ENCODE assay signal across 8 cellular contexts in the genomic region with DNA sequence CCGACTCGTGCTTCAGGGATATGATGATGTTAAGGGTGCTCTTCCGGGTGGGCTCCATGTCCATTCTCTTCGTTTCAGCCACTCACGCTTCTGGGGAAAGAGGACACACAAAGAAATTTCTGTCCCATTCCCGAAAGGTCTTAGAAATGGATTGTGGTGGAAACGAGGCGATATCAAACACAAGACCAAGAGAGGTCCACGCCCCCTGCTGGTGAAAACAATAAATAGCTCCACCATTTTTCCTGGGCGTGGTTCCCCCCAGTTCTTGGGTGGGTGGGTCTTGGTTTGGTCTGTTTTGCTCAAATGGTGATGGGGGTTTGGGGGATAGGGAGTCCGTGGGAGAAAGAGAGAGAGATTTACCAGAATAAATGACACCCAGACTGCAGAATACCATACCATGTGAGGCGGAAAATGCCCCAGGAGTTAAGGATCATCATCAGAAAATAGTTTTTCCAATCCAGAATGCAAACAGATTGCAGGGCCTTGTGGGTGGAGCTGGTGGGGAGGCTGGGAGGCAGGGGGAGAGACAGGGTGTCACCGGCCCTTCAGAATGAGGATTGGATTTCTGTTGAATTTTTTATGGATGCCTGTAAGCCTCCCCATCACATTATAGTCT. TPM values are rescaled to one million over a fixed set of nuclear protein-coding genes. Genes with fewer than 3 reads are reported as not detected.
DNase-seq lines count a peak whose midpoint lies in the region; ATAC-seq and TF ChIP-seq lines count a peak whose summit lies in the region.

No MANE protein-coding gene starts in this region.

- no peaks in the 10 kb centered on the region for H3K9me3 ChIP-seq in osteoblast (ENCODE audit: low read depth, low read length)

- H3K9me3 Mint-ChIP-seq in natural killer cell: no peaks in the 10 kb centered on the region
- H3K9me3 Mint-ChIP-seq in natural killer cell treated with Interleukin-12 subunit alpha and Interleukin-12 subunit beta and Interleukin-15 and Interleukin-18, amount 100 ng/mL, for 72 hours: no peaks in the 10 kb centered on the region

- no peaks in the 10 kb centered on the region for H4K20me1 ChIP-seq in osteoblast (ENCODE audit: insufficient read depth, low read length)

- DNase-seq in natural killer cell (no peak), NAMALWA (ENCODE audit: low spot score) (peak; percentile 56), cerebellum (ENCODE audit: low spot score) (peak; percentile 61), osteoblast (ENCODE audit: insufficient read length, low spot score, missing footprints) (no peak), H4 (ENCODE audit: low spot score) (no peak), NCI-H526 treated with DMSO at 0.1 percent for 48 hours (lab: John Stamatoyannopoulos, UW) (no peak)
- no peak for DNase-seq in natural killer cell treated with Interleukin-12 subunit alpha and Interleukin-12 subunit beta and Interleukin-15 and Interleukin-18, amount 100 ng/mL, for 72 hours (ENCODE audit: low spot score)

- intact Hi-C loops in natural killer cell (cut with micrococcal nuclease): loop anchor here (5.0 kb wide), 1 partner anchor 630 kb away; no protein-coding TSS in a partner anchor

- H3K4me1 Mint-ChIP-seq in natural killer cell: peaks cover 0 to 4% of the 10 kb centered on the region in 2 donors
- H3K4me1 Mint-ChIP-seq in natural killer cell treated with Interleukin-12 subunit alpha and Interleukin-12 subunit beta and Interleukin-15 and Interleukin-18, amount 100 ng/mL, for 72 hours (ENCODE audit: low read depth in 2 of 2): no peaks in the 10 kb centered on the region

- no peak overlapping the region for H3K27ac Mint-ChIP-seq in natural killer cell
- no peak overlapping the region for H3K27ac Mint-ChIP-seq in natural killer cell treated with Interleukin-12 subunit alpha and Interleukin-12 subunit beta and Interleukin-15 and Interleukin-18, amount 100 ng/mL, for 72 hours

- H3K27me3 Mint-ChIP-seq in natural killer cell (ENCODE audit: low read depth in 2 of 2): peaks cover 0 to 10% of the 10 kb centered on the region in 2 donors
- H3K27me3 Mint-ChIP-seq in natural killer cell treated with Interleukin-12 subunit alpha and Interleukin-12 subunit beta and Interleukin-15 and Interleukin-18, amount 100 ng/mL, for 72 hours: peaks cover 7 to 15% of the 10 kb centered on the region in 2 donors

- H3K27me3 ChIP-seq in osteoblast (ENCODE audit: insufficient read depth, low read length): no peaks in the 10 kb centered on the region

- no peak overlapping the region for H2AFZ ChIP-seq in osteoblast (ENCODE audit: low read length)

- H3K4me1 ChIP-seq in osteoblast (ENCODE audit: insufficient read depth, low read length): no peaks in the 10 kb centered on the region

- peak; percentile 17 for TF ChIP-seq CTCF in natural killer cell (IDR thresholded peaks at IDR 0.05)
- peak; percentile 45 for TF ChIP-seq CTCF in osteoblast (IDR thresholded peaks at IDR 0.05; ENCODE audit: extremely low read depth, low read depth, low read length)

- no peak overlapping the region for H3K4me3 Mint-ChIP-seq in natural killer cell
- no peak overlapping the region for H3K4me3 Mint-ChIP-seq in natural killer cell treated with Interleukin-12 subunit alpha and Interleukin-12 subunit beta and Interleukin-15 and Interleukin-18, amount 100 ng/mL, for 72 hours

- ATAC-seq in natural killer cell (no peak), HG02642 (IDR thresholded peaks at IDR 0.05; ENCODE audit: poor library complexity, unreplicated experiment) (no peak)
- no peak for ATAC-seq in natural killer cell treated with Interleukin-12 subunit alpha and Interleukin-12 subunit beta and Interleukin-15 and Interleukin-18, amount 100 ng/mL, for 72 hours

- H3K27ac ChIP-seq in osteoblast (ENCODE audit: low read depth, low read length): no peak overlapping the region

- H3K79me2 ChIP-seq in osteoblast (ENCODE audit: insufficient read depth, low read length): no peaks in the 10 kb centered on the region

- no peaks in the 10 kb centered on the region for H3K36me3 ChIP-seq in osteoblast (ENCODE audit: insufficient read depth, low read length)

- no peak overlapping the region for H3K4me2 ChIP-seq in osteoblast (ENCODE audit: insufficient read depth, low read length)

- H3K4me3 ChIP-seq in osteoblast (ENCODE audit: insufficient read depth, low read length): no peak overlapping the region

- H3K36me3 Mint-ChIP-seq in natural killer cell: no peaks in the 10 kb centered on the region
- no peaks in the 10 kb centered on the region for H3K36me3 Mint-ChIP-seq in natural killer cell treated with Interleukin-12 subunit alpha and Interleukin-12 subunit beta and Interleukin-15 and Interleukin-18, amount 100 ng/mL, for 72 hours

RNA-seq across cellular contexts. Expression of a gene that starts 55.6 kb away (rescaled TPM):
- total RNA-seq in natural killer cell (not detected), cerebellum (11.8 TPM), osteoblast (not detected in 2 replicates)
- total RNA-seq in natural killer cell treated with Interleukin-12 subunit alpha and Interleukin-12 subunit beta and Interleukin-15 and Interleukin-18, amount 100 ng/mL, for 72 hours: not detected
- 0.04 TPM in 1 of 2 replicates, not detected in the other for total RNA-seq in H4 (2014; rRNA removed; shearing (Covaris generic))

Comparison
In these comparisons a context has a peak if more than half of its experiments do, and no peak if none do; other contexts are left out.
1. DNase-seq: peak in NAMALWA (single experiment) and cerebellum (single experiment); none in natural killer cell (single experiment), natural killer cell treated with Interleukin-12 subunit alpha and Interleukin-12 subunit beta and Interleukin-15 and Interleukin-18, amount 100 ng/mL, for 72 hours (single experiment), osteoblast (single experiment), H4 (single experiment) and NCI-H526 treated with DMSO at 0.1 percent for 48 hours (single experiment).
2. RNA of a gene that starts 55.6 kb away (total RNA-seq): 11.8 TPM in cerebellum (single experiment); 0.04 TPM in H4, not detected in natural killer cell, not detected in natural killer cell treated with Interleukin-12 subunit alpha and Interleukin-12 subunit beta and Interleukin-15 and Interleukin-18, amount 100 ng/mL, for 72 hours and not detected in osteoblast; every median in the first group is over 10 times any median in the second.